ENCODE assay signal across 10 cellular contexts in genomic region chr14:59333235-59333634, GRCh38.
A peak's percentile ranks its signal among the peaks of the same experiment; 100 is the strongest.
DNase-seq lines count a peak whose midpoint lies in the region; ATAC-seq, FAIRE-seq and TF ChIP-seq lines count a peak whose summit lies in the region.
"Had no signal": no experiment of that assay in that cellular context is flagged by ENCODE, and none has a peak within 500 bp of the region (broad histone marks: within the 10 kb centered on the region; RNA-seq: fewer than 3 reads in every experiment).

No MANE protein-coding gene starts in this region.

- ATAC-seq in GM21528 (IDR thresholded peaks at IDR 0.05; ENCODE audit: low FRiP score, unreplicated experiment) (no peak), GM21786 (IDR thresholded peaks at IDR 0.05; ENCODE audit: unreplicated experiment) (no peak), HG02973 (IDR thresholded peaks at IDR 0.05; ENCODE audit: unreplicated experiment) (no peak)

- H3K9me3 ChIP-seq in hepatocyte (ENCODE audit: low read depth), result no peaks in the 10 kb centered on the region
- H3K9me3 ChIP-seq in skeletal muscle satellite cell (replicated peaks; ENCODE audit: low read length), result no peaks in the 10 kb centered on the region

- peak overlapping the region; percentile 13 for H3K4me2 ChIP-seq in hepatocyte
- H3K4me2 ChIP-seq in skeletal muscle satellite cell (ENCODE audit: low read length), result peak overlapping the region; percentile 35

- no peaks in the 10 kb centered on the region for H4K20me1 ChIP-seq in hepatocyte (ENCODE audit: insufficient read depth, poor library complexity, severe bottlenecking)

- no peak overlapping the region for H2AFZ ChIP-seq in hepatocyte

- peak overlapping the region; percentile 10 for H3K9ac ChIP-seq in skeletal muscle satellite cell (ENCODE audit: low read depth, low read length)

- H3K4me3 ChIP-seq in hepatocyte (no peak overlapping the region), skeletal muscle satellite cell (ENCODE audit: low read length) (no peak overlapping the region)

- DNase-seq in DMS 273 treated with DMSO at 0.1 percent for 48 hours (lab: John Stamatoyannopoulos, UW), result peak; percentile 39
- no peak for DNase-seq in hepatocyte (ENCODE audit: low spot score)
- DNase-seq in D721Med (ENCODE audit: insufficient read length, low spot score), result no peak
- DNase-seq: activated CD4-positive, alpha-beta T cell treated with anti-CD3 and anti-CD28 coated beads for 48 hours; nephron progenitor cell had no signal

- H3K27me3 ChIP-seq in hepatocyte, result no peaks in the 10 kb centered on the region
- no peaks in the 10 kb centered on the region for H3K27me3 ChIP-seq in skeletal muscle satellite cell (ENCODE audit: control insufficient read depth, insufficient read depth, low read length)

- no peaks in the 10 kb centered on the region for H3K79me2 ChIP-seq in hepatocyte

- 76% methylated on average over 2 of the region's 2 CpGs for WGBS in hepatocyte (ENCODE audit: low lambda C conversion rate, missing lambda C conversion rate)

- H3K4me1 ChIP-seq in hepatocyte (ENCODE audit: insufficient read depth) (peaks cover 12% of the 10 kb centered on the region), skeletal muscle satellite cell (ENCODE audit: control insufficient read depth, insufficient read depth, low read length) (peaks cover 31% of the 10 kb centered on the region)

- H3K27ac ChIP-seq in cingulate gyrus (ENCODE audit: low read depth, low read length), result peak overlapping the region; percentile 51
- peak overlapping the region; percentile 80 for H3K27ac ChIP-seq in hepatocyte

- H3K36me3 ChIP-seq in hepatocyte (replicated peaks; ENCODE audit: insufficient read depth, low read depth) (no peaks in the 10 kb centered on the region), skeletal muscle satellite cell (ENCODE audit: insufficient read depth, low read length) (no peaks in the 10 kb centered on the region)

- no peaks in the 10 kb centered on the region for H3K9me2 ChIP-seq in hepatocyte (replicated peaks; ENCODE audit: insufficient read depth)

- FAIRE-seq in D721Med (lab: Jason Lieb, UNC), result no peak

- TF ChIP-seq CTCF in hepatocyte (IDR thresholded peaks at IDR 0.05; ENCODE audit: poor library complexity) (no peak), D721Med (IDR thresholded peaks at IDR 0.05; ENCODE audit: insufficient read depth, missing control alignments) (no peak)
